1 cellular context compared by ENCODE assay signal in genomic region chr13:50365683-50366391, GRCh38.
TF ChIP-seq lines count a peak whose summit lies in the region.

No MANE protein-coding gene starts in this region.

TF ChIP-seq in HepG2, 621 proteins besides CTCF, POLR2A, EP300 and RAD21 (continued from another document and continues in another):
- TF ChIP-seq GATA4 (IDR thresholded peaks at IDR 0.05; ENCODE audit: borderline replicate concordance, low read depth) (no peak), SUZ12 (IDR thresholded peaks at IDR 0.05; ENCODE audit: low read depth, low read length) (no peak), CHD4 (IDR thresholded peaks at IDR 0.05; ENCODE audit: borderline replicate concordance, low read length) (no peak), BCL6 (CRISPR knock-in tag; IDR thresholded peaks at IDR 0.05) (0 out of 2 replicates have a peak, but pooled peaks have one; percentile 20), GTF3A (CRISPR knock-in tag; conservative IDR thresholded peaks at IDR 0.05) (no peak), FOSL2 (CRISPR knock-in tag; IDR thresholded peaks at IDR 0.05) (0 out of 2 replicates have a peak, but pooled peaks have one; percentile 5), SP5 (CRISPR knock-in tag; IDR thresholded peaks at IDR 0.05; ENCODE audit: borderline replicate concordance, low read depth) (no peak), TBL1XR1 (IDR thresholded peaks at IDR 0.05; ENCODE audit: borderline replicate concordance, low read length, partially characterized antibody) (no peak), ZZZ3 (CRISPR knock-in tag; IDR thresholded peaks at IDR 0.05; ENCODE audit: borderline replicate concordance) (no peak), SKI (IDR thresholded peaks at IDR 0.05; ENCODE audit: partially characterized antibody) (peak; percentile 39), ZBTB25 (CRISPR knock-in tag; IDR thresholded peaks at IDR 0.05) (no peak), TMF1 (CRISPR knock-in tag; IDR thresholded peaks at IDR 0.05; ENCODE audit: low read depth) (no peak), ZKSCAN8 (CRISPR knock-in tag; IDR thresholded peaks at IDR 0.05; ENCODE audit: borderline replicate concordance) (peak; percentile 42; the same call in 1 of the 2 replicates), RBM22 (optimal IDR thresholded peaks at IDR 0.05; ENCODE audit: low read length) (no peak), SOX5 (CRISPR knock-in tag; IDR thresholded peaks at IDR 0.05; ENCODE audit: borderline replicate concordance) (peak; percentile 7; the same call in 1 of the 2 replicates), NCOA2 (CRISPR knock-in tag; IDR thresholded peaks at IDR 0.05) (peak; percentile 38; the same call in 1 of the 2 replicates), ZNF280D (CRISPR knock-in tag; IDR thresholded peaks at IDR 0.05) (no peak), POLR2AphosphoS5 (IDR thresholded peaks at IDR 0.05; ENCODE audit: low read depth, low read length) (no peak), SP1 (IDR thresholded peaks at IDR 0.05) (no peak), SP1 (CRISPR knock-in tag; IDR thresholded peaks at IDR 0.05) (no peak), ZBTB42 (CRISPR knock-in tag; IDR thresholded peaks at IDR 0.05) (no peak), FOXA3 (CRISPR knock-in tag; IDR thresholded peaks at IDR 0.05) (peak; percentile 28; the same call in 1 of the 2 replicates), YEATS4 (CRISPR knock-in tag; IDR thresholded peaks at IDR 0.05; ENCODE audit: borderline replicate concordance) (no peak), TRAFD1 (CRISPR knock-in tag; IDR thresholded peaks at IDR 0.05; ENCODE audit: borderline replicate concordance) (no peak), E2F2 (CRISPR knock-in tag; IDR thresholded peaks at IDR 0.05; ENCODE audit: borderline replicate concordance) (no peak), RERE (CRISPR knock-in tag; IDR thresholded peaks at IDR 0.05; ENCODE audit: low read depth) (peak; percentile 32; the same call in 1 of the 2 replicates), NFIC (IDR thresholded peaks at IDR 0.05; ENCODE audit: low read length) (0 out of 2 replicates have a peak, but pooled peaks have one; percentile 34), ZNF121 (CRISPR knock-in tag; IDR thresholded peaks at IDR 0.05) (no peak), AKNA (CRISPR knock-in tag; IDR thresholded peaks at IDR 0.05; ENCODE audit: borderline replicate concordance) (no peak)
- TF ChIP-seq, protein P1, sequence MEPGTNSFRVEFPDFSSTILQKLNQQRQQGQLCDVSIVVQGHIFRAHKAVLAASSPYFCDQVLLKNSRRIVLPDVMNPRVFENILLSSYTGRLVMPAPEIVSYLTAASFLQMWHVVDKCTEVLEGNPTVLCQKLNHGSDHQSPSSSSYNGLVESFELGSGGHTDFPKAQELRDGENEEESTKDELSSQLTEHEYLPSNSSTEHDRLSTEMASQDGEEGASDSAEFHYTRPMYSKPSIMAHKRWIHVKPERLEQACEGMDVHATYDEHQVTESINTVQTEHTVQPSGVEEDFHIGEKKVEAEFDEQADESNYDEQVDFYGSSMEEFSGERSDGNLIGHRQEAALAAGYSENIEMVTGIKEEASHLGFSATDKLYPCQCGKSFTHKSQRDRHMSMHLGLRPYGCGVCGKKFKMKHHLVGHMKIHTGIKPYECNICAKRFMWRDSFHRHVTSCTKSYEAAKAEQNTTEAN (CRISPR knock-in tag; conservative IDR thresholded peaks at IDR 0.05): no peak
- TF ChIP-seq, protein P2, sequence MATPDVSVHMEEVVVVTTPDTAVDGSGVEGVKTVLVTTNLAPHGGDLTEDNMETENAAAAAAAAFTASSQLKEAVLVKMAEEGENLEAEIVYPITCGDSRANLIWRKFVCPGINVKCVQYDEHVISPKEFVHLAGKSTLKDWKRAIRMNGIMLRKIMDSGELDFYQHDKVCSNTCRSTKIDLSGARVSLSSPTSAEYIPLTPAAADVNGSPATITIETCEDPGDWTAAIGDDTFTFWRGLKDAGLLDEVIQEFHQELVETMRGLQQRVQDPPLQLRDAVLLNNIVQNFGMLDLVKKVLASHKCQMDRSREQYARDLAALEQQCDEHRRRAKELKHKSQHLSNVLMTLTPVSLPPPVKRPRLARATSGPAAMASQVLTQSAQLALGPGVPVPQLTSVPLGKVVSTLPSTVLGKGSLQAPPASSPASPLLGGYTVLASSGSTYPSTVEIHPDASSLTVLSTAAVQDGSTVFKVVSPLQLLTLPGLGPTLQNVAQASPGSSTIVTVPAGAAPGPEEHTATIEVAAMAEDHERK (CRISPR knock-in tag; IDR thresholded peaks at IDR 0.05; ENCODE audit: low read depth): no peak
- TF ChIP-seq, protein P3, sequence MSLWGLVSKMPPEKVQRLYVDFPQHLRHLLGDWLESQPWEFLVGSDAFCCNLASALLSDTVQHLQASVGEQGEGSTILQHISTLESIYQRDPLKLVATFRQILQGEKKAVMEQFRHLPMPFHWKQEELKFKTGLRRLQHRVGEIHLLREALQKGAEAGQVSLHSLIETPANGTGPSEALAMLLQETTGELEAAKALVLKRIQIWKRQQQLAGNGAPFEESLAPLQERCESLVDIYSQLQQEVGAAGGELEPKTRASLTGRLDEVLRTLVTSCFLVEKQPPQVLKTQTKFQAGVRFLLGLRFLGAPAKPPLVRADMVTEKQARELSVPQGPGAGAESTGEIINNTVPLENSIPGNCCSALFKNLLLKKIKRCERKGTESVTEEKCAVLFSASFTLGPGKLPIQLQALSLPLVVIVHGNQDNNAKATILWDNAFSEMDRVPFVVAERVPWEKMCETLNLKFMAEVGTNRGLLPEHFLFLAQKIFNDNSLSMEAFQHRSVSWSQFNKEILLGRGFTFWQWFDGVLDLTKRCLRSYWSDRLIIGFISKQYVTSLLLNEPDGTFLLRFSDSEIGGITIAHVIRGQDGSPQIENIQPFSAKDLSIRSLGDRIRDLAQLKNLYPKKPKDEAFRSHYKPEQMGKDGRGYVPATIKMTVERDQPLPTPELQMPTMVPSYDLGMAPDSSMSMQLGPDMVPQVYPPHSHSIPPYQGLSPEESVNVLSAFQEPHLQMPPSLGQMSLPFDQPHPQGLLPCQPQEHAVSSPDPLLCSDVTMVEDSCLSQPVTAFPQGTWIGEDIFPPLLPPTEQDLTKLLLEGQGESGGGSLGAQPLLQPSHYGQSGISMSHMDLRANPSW (CRISPR knock-in tag; IDR thresholded peaks at IDR 0.05; ENCODE audit: borderline replicate concordance): no peak
